In the genomic region with DNA sequence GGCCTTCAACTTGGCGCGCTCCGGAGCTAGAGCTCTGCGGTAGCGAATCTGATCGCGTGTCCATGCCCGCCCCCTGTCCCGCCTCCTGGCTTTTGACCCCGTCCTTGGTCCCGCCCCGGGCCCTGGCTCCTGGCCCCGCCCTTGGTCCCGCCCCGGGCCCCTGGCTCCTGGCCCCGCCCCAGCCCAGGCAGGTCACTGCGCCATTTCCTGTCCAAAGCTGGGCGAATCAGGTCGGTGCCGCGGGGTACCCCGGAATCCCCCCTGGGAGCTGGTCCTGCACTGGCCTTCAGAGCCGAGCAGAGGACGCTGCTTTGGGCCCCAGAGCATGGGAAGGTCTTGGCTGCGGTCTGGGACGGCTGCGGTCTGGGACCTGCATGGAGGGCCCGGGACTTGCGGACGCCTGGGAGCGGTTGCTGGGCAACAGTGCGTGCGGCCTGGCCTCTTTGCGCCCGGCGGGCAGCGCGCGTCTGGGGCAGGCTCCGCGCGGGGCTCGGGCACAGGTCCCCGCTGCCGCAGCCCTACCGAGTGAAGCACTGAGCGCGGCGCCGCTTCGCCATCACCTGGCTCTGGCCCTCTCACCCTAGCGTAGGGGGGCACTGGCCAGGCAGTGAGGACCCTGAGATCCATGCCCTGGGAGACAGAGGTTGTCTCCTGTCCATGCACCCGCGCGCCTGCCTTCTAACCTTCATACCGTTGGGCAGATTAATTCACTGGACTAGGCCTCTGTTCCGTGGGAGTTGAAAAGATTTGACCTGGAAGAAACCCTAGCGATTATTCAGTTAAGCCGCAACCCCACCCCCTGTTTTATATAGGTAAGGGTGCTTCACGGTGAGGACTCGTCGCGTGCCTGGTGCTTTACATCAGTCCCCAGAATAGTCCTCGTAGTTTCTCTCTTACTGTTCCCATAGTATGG, we compare ENCODE assay signal across 1 cellular context.
A peak's percentile ranks its signal among the peaks of the same experiment; 100 is the strongest.
TF ChIP-seq lines count a peak whose summit lies in the region.

Gene TTC12, plus strand, starts transcription at position 195 of the 913 bp plus-strand sequence. CDS start 1,675 bp downstream, outside the sequence.

TF ChIP-seq in GM12878, 131 proteins besides CTCF, POLR2A, EP300 and RAD21 (continued from another document):
- peak; percentile 34; the same call in 1 of the 2 replicates for TF ChIP-seq PAX5 (IDR thresholded peaks at IDR 0.05; ENCODE audit: borderline replicate concordance, low read depth, low read length)
- no peak for TF ChIP-seq ASH2L (IDR thresholded peaks at IDR 0.05; ENCODE audit: borderline replicate concordance, low read depth)
- TF ChIP-seq SIN3A (IDR thresholded peaks at IDR 0.05; ENCODE audit: low read depth, low read length): peak; percentile 73; the same call in 1 of the 2 replicates
- TF ChIP-seq NR2C2 (IDR thresholded peaks at IDR 0.05; ENCODE audit: borderline replicate concordance, control insufficient read depth, insufficient read length, low read depth): no peak
- no peak for TF ChIP-seq CEBPB (IDR thresholded peaks at IDR 0.05; ENCODE audit: borderline replicate concordance in 1 of 2, low read depth in 2 of 2, low read length in 2 of 2)
- no peak for TF ChIP-seq SUPT20H (IDR thresholded peaks at IDR 0.05; ENCODE audit: borderline replicate concordance, control insufficient read depth, low read depth, low read length)
- TF ChIP-seq, protein P1, sequence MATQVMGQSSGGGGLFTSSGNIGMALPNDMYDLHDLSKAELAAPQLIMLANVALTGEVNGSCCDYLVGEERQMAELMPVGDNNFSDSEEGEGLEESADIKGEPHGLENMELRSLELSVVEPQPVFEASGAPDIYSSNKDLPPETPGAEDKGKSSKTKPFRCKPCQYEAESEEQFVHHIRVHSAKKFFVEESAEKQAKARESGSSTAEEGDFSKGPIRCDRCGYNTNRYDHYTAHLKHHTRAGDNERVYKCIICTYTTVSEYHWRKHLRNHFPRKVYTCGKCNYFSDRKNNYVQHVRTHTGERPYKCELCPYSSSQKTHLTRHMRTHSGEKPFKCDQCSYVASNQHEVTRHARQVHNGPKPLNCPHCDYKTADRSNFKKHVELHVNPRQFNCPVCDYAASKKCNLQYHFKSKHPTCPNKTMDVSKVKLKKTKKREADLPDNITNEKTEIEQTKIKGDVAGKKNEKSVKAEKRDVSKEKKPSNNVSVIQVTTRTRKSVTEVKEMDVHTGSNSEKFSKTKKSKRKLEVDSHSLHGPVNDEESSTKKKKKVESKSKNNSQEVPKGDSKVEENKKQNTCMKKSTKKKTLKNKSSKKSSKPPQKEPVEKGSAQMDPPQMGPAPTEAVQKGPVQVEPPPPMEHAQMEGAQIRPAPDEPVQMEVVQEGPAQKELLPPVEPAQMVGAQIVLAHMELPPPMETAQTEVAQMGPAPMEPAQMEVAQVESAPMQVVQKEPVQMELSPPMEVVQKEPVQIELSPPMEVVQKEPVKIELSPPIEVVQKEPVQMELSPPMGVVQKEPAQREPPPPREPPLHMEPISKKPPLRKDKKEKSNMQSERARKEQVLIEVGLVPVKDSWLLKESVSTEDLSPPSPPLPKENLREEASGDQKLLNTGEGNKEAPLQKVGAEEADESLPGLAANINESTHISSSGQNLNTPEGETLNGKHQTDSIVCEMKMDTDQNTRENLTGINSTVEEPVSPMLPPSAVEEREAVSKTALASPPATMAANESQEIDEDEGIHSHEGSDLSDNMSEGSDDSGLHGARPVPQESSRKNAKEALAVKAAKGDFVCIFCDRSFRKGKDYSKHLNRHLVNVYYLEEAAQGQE (IDR thresholded peaks at IDR 0.05; ENCODE audit: low read depth, low read length): no peak
- TF ChIP-seq MAX (IDR thresholded peaks at IDR 0.05; ENCODE audit: low read depth, low read length): peak; percentile 73; the same call in 1 of the 2 replicates
- TF ChIP-seq RAD51 (IDR thresholded peaks at IDR 0.05): no peak
- TF ChIP-seq ZBTB4 (CRISPR knock-in tag; IDR thresholded peaks at IDR 0.05): no peak
- peak; percentile 84 for TF ChIP-seq POLR2AphosphoS5 (IDR thresholded peaks at IDR 0.05; ENCODE audit: low read length)
- TF ChIP-seq IKZF2 (IDR thresholded peaks at IDR 0.05): peak in 1 of 2 experiments; percentile 8; a peak in 1 of 4 replicates
- no peak for TF ChIP-seq SMC3 (IDR thresholded peaks at IDR 0.05; ENCODE audit: borderline replicate concordance, low read length)
- TF ChIP-seq TAF1 (IDR thresholded peaks at IDR 0.05; ENCODE audit: borderline replicate concordance, low read depth, low read length): peak; percentile 66; the same call in 1 of the 2 replicates
- no peak; the same call in 1 of the 2 replicates for TF ChIP-seq MTA3 (IDR thresholded peaks at IDR 0.05; ENCODE audit: borderline replicate concordance, low read length)
- TF ChIP-seq ZBED1 (IDR thresholded peaks at IDR 0.05; ENCODE audit: borderline replicate concordance): no peak
- TF ChIP-seq STAT1 (conservative IDR thresholded peaks at IDR 0.05): 0 out of 2 replicates have a peak, but pooled peaks have one; percentile 25
